ENCODE assay signal across 8 cellular contexts in the genomic region with DNA sequence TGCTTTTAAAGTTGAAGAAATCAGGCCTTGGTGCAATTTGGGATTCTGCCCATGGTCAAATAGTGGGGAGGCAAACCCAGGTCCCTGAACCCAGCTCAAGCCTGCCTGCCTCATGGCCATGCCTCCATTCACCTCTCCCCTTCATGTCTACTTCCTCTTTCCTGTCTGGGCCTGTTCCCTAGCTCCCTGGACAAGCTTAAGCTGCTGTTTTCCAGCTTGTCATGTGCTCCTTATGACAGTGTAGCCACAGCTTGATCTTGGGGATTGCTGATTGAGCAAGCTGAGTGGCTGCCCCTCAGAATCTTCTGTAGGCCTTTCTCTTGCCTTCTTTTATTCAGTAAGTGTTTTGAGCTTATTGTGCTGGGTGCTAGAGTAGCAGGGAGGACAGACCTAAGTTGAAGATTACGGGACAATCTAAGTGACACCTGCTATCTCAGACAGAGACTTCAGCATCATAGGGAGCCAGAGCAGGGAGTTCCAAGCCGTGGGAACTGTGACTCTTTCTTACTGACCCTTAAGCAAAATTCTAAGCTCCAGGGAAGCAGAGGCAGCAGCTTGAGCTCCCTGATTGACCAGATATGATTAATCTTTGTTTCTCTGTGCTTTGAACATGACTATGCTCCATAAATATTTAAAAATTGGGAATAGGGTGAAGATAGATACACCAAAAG.
A peak's percentile ranks its signal among the peaks of the same experiment; 100 is the strongest.
DNase-seq lines count a peak whose midpoint lies in the region; ATAC-seq and TF ChIP-seq lines count a peak whose summit lies in the region.

No MANE protein-coding gene starts in this region.

- H3K4me1 ChIP-seq in mucosa of rectum (ENCODE audit: control insufficient read depth in 2 of 2, insufficient read depth in 2 of 2, low read length in 2 of 2) = peaks cover 8 to 11% of the 10 kb centered on the region in 2 donors
- H3K4me1 ChIP-seq in tibial artery = peaks cover 0 to 42% (median 28%) of the 10 kb centered on the region in 4 donors

- DNase-seq in Ammon's horn (ENCODE audit: low spot score) (peak; percentile 77), tibial artery (peak in 1 of 2 donors; percentile 59)
- DNase-seq in central memory CD4-positive, alpha-beta T cell = no peak

- peak overlapping the region; percentile 80 for H2AFZ ChIP-seq in SU-DHL-6 (ENCODE audit: low read depth, low read length, severe bottlenecking)

- peaks cover 24% of the 10 kb centered on the region for H3K79me2 ChIP-seq in SU-DHL-6 (ENCODE audit: insufficient read depth, low read length)

- H3K36me3 ChIP-seq in SU-DHL-6 (ENCODE audit: low read length) (no peaks in the 10 kb centered on the region), mucosa of rectum (ENCODE audit: control insufficient read depth in 2 of 2, insufficient read depth in 2 of 2, low read length in 2 of 2) (no peaks in the 10 kb centered on the region), tibial artery (no peaks in the 10 kb centered on the region)

- H3K27ac Mint-ChIP-seq in dendritic cell treated with granulocyte-macrophage colony-stimulating factor and Interleukin-4, amounts not matched to agents 40 ng/mL and 50 ng/mL, for 4 days = peak overlapping the region; percentile 99

- H3K4me1 Mint-ChIP-seq in dendritic cell treated with granulocyte-macrophage colony-stimulating factor and Interleukin-4, amounts not matched to agents 40 ng/mL and 50 ng/mL, for 4 days (ENCODE audit: low read depth) = peaks cover 62% of the 10 kb centered on the region

- intact Hi-C loops in dendritic cell treated with granulocyte-macrophage colony-stimulating factor and Interleukin-4, amounts not matched to agents 40 ng/mL and 50 ng/mL, for 4 days (cut with micrococcal nuclease) = no loop called here
- intact Hi-C loops in tibial artery (cut with DNase I; ENCODE audit: low total_unique reads) = loop anchor here (5.0 kb wide), 1 partner anchor 54 kb away; a partner anchor contains a TSS

- H3K27me3 ChIP-seq in SU-DHL-6 (ENCODE audit: low read length) (no peaks in the 10 kb centered on the region), mucosa of rectum (ENCODE audit: control insufficient read depth in 2 of 2, insufficient read depth in 2 of 2, low read length in 2 of 2) (no peaks in the 10 kb centered on the region), tibial artery (no peaks in the 10 kb centered on the region)

- H3K27ac ChIP-seq in SU-DHL-6 (ENCODE audit: low read depth, low read length) = peak overlapping the region; percentile 61
- peak overlapping the region; percentile 80 to 82 for H3K27ac ChIP-seq in mucosa of rectum (ENCODE audit: low read depth in 2 of 2, low read length in 2 of 2)
- H3K27ac ChIP-seq in tibial artery = peak overlapping the region; percentile 93 to 99

- H3K4me3 ChIP-seq in SU-DHL-6 (ENCODE audit: insufficient read depth, low read length, poor library complexity, severe bottlenecking) = peak overlapping the region; percentile 54
- peak overlapping the region; percentile 70 to 84 for H3K4me3 ChIP-seq in mucosa of rectum (ENCODE audit: low read length in 2 of 2)
- H3K4me3 ChIP-seq in tibial artery = peak overlapping the region; percentile 49 to 54

- H3K9ac ChIP-seq in SU-DHL-6 (ENCODE audit: low read length) (peak overlapping the region; percentile 65), mucosa of rectum (ENCODE audit: low read depth in 1 of 2, low read length in 2 of 2) (peak overlapping the region; percentile 49 to 70)

- H3K9me3 ChIP-seq in SU-DHL-6 (ENCODE audit: insufficient read depth, low read length) (no peaks in the 10 kb centered on the region), mucosa of rectum (ENCODE audit: control insufficient read depth in 2 of 2, low read length in 2 of 2) (no peaks in the 10 kb centered on the region), tibial artery (no peaks in the 10 kb centered on the region)

- no peaks in the 10 kb centered on the region for H3K9me2 ChIP-seq in SU-DHL-6 (replicated peaks; ENCODE audit: insufficient read depth, low read length)

- TF ChIP-seq CTCF in SU-DHL-6 (IDR thresholded peaks at IDR 0.05; ENCODE audit: insufficient read depth, low read length, poor library complexity, severe bottlenecking) (no peak), tibial artery (IDR thresholded peaks at IDR 0.05) (no peak)

- no peaks in the 10 kb centered on the region for H3K27me3 Mint-ChIP-seq in dendritic cell treated with granulocyte-macrophage colony-stimulating factor and Interleukin-4, amounts not matched to agents 40 ng/mL and 50 ng/mL, for 4 days

- H3K36me3 Mint-ChIP-seq in dendritic cell treated with granulocyte-macrophage colony-stimulating factor and Interleukin-4, amounts not matched to agents 40 ng/mL and 50 ng/mL, for 4 days (ENCODE audit: low read depth) = peaks cover 26% of the 10 kb centered on the region

- H3K4me3 Mint-ChIP-seq in dendritic cell treated with granulocyte-macrophage colony-stimulating factor and Interleukin-4, amounts not matched to agents 40 ng/mL and 50 ng/mL, for 4 days = peak overlapping the region; percentile 84

- H3K4me2 ChIP-seq in SU-DHL-6 (ENCODE audit: low read depth, low read length, poor library complexity, severe bottlenecking) = peak overlapping the region; percentile 79

- no peaks in the 10 kb centered on the region for H3F3A ChIP-seq in SU-DHL-6 (ENCODE audit: insufficient read depth)

- ATAC-seq in GM19035 (IDR thresholded peaks at IDR 0.05; ENCODE audit: unreplicated experiment) = peak; percentile 34
- ATAC-seq in HG03378 (IDR thresholded peaks at IDR 0.05; ENCODE audit: unreplicated experiment) = peak; percentile 20

- no peaks in the 10 kb centered on the region for H4K20me1 ChIP-seq in SU-DHL-6 (ENCODE audit: low read depth, low read length)

- H3K9me3 Mint-ChIP-seq in dendritic cell treated with granulocyte-macrophage colony-stimulating factor and Interleukin-4, amounts not matched to agents 40 ng/mL and 50 ng/mL, for 4 days = no peaks in the 10 kb centered on the region
